1 cellular context compared by ENCODE assay signal in genomic region chr20:5024982-5025381, GRCh38.
TF ChIP-seq lines count a peak whose summit lies in the region.

No MANE protein-coding gene starts in this region.

TF ChIP-seq in HepG2, 621 proteins besides CTCF, POLR2A, EP300 and RAD21 (continued from another document):
- TF ChIP-seq ZNF503 (CRISPR knock-in tag; IDR thresholded peaks at IDR 0.05) (no peak), ZNF331 (CRISPR knock-in tag; IDR thresholded peaks at IDR 0.05) (no peak), IKZF4 (CRISPR knock-in tag; IDR thresholded peaks at IDR 0.05; ENCODE audit: borderline replicate concordance, low read depth, not compliant biosample characterization) (no peak), SRSF1 (optimal IDR thresholded peaks at IDR 0.05; ENCODE audit: low read depth, low read length) (no peak), PBX2 (CRISPR knock-in tag; IDR thresholded peaks at IDR 0.05) (no peak), ZNF432 (CRISPR knock-in tag; IDR thresholded peaks at IDR 0.05; ENCODE audit: borderline replicate concordance) (no peak), TSC22D2 (CRISPR knock-in tag; IDR thresholded peaks at IDR 0.05; ENCODE audit: borderline replicate concordance) (no peak), ZNF34 (CRISPR knock-in tag; IDR thresholded peaks at IDR 0.05; ENCODE audit: borderline replicate concordance) (no peak), ZNF431 (CRISPR knock-in tag; IDR thresholded peaks at IDR 0.05; ENCODE audit: borderline replicate concordance, low read depth) (no peak), HOXA7 (CRISPR knock-in tag; IDR thresholded peaks at IDR 0.05) (no peak), ZNF75D (CRISPR knock-in tag; IDR thresholded peaks at IDR 0.05; ENCODE audit: borderline replicate concordance) (no peak), MED8 (CRISPR knock-in tag; IDR thresholded peaks at IDR 0.05; ENCODE audit: insufficient replicate concordance) (no peak), ZNF230 (CRISPR knock-in tag; IDR thresholded peaks at IDR 0.05) (no peak), ZNF790 (CRISPR knock-in tag; IDR thresholded peaks at IDR 0.05; ENCODE audit: borderline replicate concordance) (no peak), ZNF20 (CRISPR knock-in tag; IDR thresholded peaks at IDR 0.05) (no peak), ZNF704 (CRISPR knock-in tag; IDR thresholded peaks at IDR 0.05; ENCODE audit: borderline replicate concordance) (no peak), PHF8 (CRISPR knock-in tag; IDR thresholded peaks at IDR 0.05) (no peak), ZNF543 (CRISPR knock-in tag; IDR thresholded peaks at IDR 0.05) (no peak), KLF16 (CRISPR knock-in tag; IDR thresholded peaks at IDR 0.05) (peak in 1 of 2 experiments; percentile 68; a peak in 1 of 4 replicates), ZNF142 (CRISPR knock-in tag; IDR thresholded peaks at IDR 0.05) (no peak)
